18 cellular contexts compared by ENCODE assay signal in the genomic region with DNA sequence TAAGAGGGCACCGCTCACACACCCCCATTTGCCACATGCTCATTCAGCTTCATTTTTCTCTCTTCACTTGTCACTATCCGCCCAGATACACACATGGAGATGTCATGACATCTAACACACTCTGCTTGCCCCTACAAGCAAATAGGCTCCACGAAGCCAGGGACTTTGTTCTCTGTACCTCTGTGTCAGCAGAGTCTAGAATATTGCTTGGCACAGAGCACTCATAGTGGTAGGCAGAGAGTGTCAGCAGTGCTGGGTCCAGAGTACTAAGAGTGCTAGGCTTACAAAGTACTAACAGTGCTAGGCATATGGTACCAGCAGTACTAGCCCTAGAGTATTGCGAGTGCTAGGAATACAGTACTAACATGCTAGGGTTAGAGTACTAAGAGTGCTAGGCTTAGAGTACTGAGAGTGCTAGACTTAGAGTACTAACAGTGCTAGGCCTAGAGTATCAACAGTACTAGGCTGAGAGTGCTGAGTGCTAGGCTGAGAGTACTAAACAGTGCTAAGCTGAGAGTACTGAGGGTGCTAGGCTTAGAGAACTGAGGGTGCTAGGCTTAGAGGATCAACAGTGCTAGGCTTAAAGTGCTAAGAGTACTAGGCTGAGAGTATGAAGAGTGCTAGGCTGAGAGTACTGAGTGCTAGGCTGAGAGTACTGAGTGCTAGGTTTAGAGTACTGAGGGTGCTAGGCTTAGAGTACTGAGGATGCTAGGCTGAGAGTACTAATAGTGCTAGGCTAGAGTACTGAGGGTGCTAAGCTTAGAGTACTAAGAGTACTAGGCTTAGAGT.
"Had no signal": no experiment of that assay in that cellular context is flagged by ENCODE, and none has a peak within 500 bp of the region (broad histone marks: within the 10 kb centered on the region; RNA-seq: fewer than 3 reads in every experiment).

No MANE protein-coding gene starts in this region.

- H3K9me3 ChIP-seq: psoas muscle, stomach, testis, upper lobe of right lung had no signal

- H3K27me3 Mint-ChIP-seq: activated CD8-positive, alpha-beta memory T cell treated with anti-CD3 and anti-CD28 coated beads, Interleukin-2, amount 10 ng/mL, durations not matched to agents 7 days and 5 days; activated naive CD8-positive, alpha-beta T cell; activated T-cell treated with anti-CD3 and anti-CD28 coated beads, Interleukin-2, amount 50 U/mL, for 24 hours had no signal

- ATAC-seq: activated CD8-positive, alpha-beta memory T cell treated with anti-CD3 and anti-CD28 coated beads, Interleukin-2, amount 10 ng/mL, durations not matched to agents 7 days and 5 days; sciatic nerve had no signal

- H3K9me3 Mint-ChIP-seq: activated T-cell treated with anti-CD3 and anti-CD28 coated beads, Interleukin-2, amount 50 U/mL, for 24 hours; nephron had no signal

- H3K27ac Mint-ChIP-seq: activated CD8-positive, alpha-beta memory T cell treated with anti-CD3 and anti-CD28 coated beads, Interleukin-2, amount 10 ng/mL, durations not matched to agents 7 days and 5 days; activated naive CD8-positive, alpha-beta T cell; activated T-cell treated with anti-CD3 and anti-CD28 coated beads, Interleukin-2, amount 50 U/mL, for 24 hours; nephron had no signal

- H3K4me3 ChIP-seq: psoas muscle, stomach, testis, upper lobe of right lung had no signal

- H3K36me3 ChIP-seq: stomach, upper lobe of right lung had no signal

- H3K36me3 Mint-ChIP-seq: activated CD8-positive, alpha-beta memory T cell treated with anti-CD3 and anti-CD28 coated beads, Interleukin-2, amount 10 ng/mL, durations not matched to agents 7 days and 5 days had no signal

- DNase-seq: activated CD4-positive, alpha-beta T cell treated with anti-CD3 and anti-CD28 coated beads for 1 hour; activated CD4-positive, alpha-beta T cell treated with anti-CD3 and anti-CD28 coated beads, Interleukin-2, amount 50 U/mL, for 4 hours; activated CD8-positive, alpha-beta memory T cell treated with anti-CD3 and anti-CD28 coated beads, Interleukin-2, amount 10 ng/mL, durations not matched to agents 7 days and 5 days; activated effector memory CD4-positive, alpha-beta T cell treated with anti-CD3 and anti-CD28 coated beads, Interleukin-2, amount 50 U/mL, for 16 hours; activated T-cell treated with anti-CD3 and anti-CD28 coated beads, Interleukin-2, amount 50 U/mL, for 24 hours; brain microvascular endothelial cell; dermis blood vessel endothelial cell; head of caudate nucleus; stimulated activated CD4-positive, alpha-beta T cell treated with anti-CD3 and anti-CD28 coated beads, Interleukin-1b, Interleukin-23, amount 100 ng/mL, for 48 hours; stomach; testis; upper lobe of right lung had no signal

- H3K4me3 Mint-ChIP-seq: activated CD8-positive, alpha-beta memory T cell treated with anti-CD3 and anti-CD28 coated beads, Interleukin-2, amount 10 ng/mL, durations not matched to agents 7 days and 5 days; activated naive CD8-positive, alpha-beta T cell; activated T-cell treated with anti-CD3 and anti-CD28 coated beads, Interleukin-2, amount 50 U/mL, for 24 hours; nephron had no signal

- H3K27me3 ChIP-seq: brain microvascular endothelial cell, stomach, testis, upper lobe of right lung had no signal

- H3K27ac ChIP-seq: brain microvascular endothelial cell, epithelial cell of prostate, stomach, testis, VCaP had no signal
